In genomic region chr21:15978158-15978805, GRCh38 we compare ENCODE assay signal across 16 cellular contexts.
A peak's percentile ranks its signal among the peaks of the same experiment; 100 is the strongest.
DNase-seq lines count a peak whose midpoint lies in the region; ATAC-seq, FAIRE-seq and TF ChIP-seq lines count a peak whose summit lies in the region.
"Had no signal": no experiment of that assay in that cellular context is flagged by ENCODE, and none has a peak within 500 bp of the region (broad histone marks: within the 10 kb centered on the region; RNA-seq: fewer than 3 reads in every experiment).

No MANE protein-coding gene starts in this region.

- WGBS in H1 (ENCODE audit: extremely low coverage in 1 of 2, insufficient coverage in 1 of 2, insufficient read length in 1 of 2, insufficient replicate concordance in 2 of 2, low coverage in 1 of 2, low lambda C conversion rate in 2 of 2, missing lambda C conversion rate in 1 of 2), 2 experiments: 87% methylated on average over 3 of the region's 3 CpGs; no CpG with 5 or more reads in 1 of the 2 experiments

- no peak for ATAC-seq in HG02642 (IDR thresholded peaks at IDR 0.05; ENCODE audit: poor library complexity, unreplicated experiment)
- no peak for ATAC-seq in HG02973 (IDR thresholded peaks at IDR 0.05; ENCODE audit: unreplicated experiment)
- ATAC-seq: stimulated activated naive CD8-positive, alpha-beta T cell treated with anti-CD3 and anti-CD28 coated beads, Interleukin-15, amount 100 ng/mL, for 72 hours had no signal

- no peak overlapping the region for H3K4me3 Mint-ChIP-seq in nephron progenitor cell
- H3K4me3 Mint-ChIP-seq in endothelial cell (ENCODE audit: unreplicated experiment): no peak overlapping the region
- H3K4me3 Mint-ChIP-seq: activated CD4-positive, alpha-beta T cell treated with anti-CD3 and anti-CD28 coated beads, Interleukin-2, amount 10 ng/mL, durations not matched to agents 7 days and 5 days; activated naive CD8-positive, alpha-beta T cell treated with anti-CD3 and anti-CD28 coated beads, Interleukin-2, amount 10 ng/mL, durations not matched to agents 7 days and 5 days; stimulated activated naive CD8-positive, alpha-beta T cell treated with anti-CD3 and anti-CD28 coated beads, Interleukin-15, amount 100 ng/mL, for 72 hours; T-helper 2 cell treated with Interferon-gamma antibody and Interleukin-4, amounts not matched to agents 5 μg/mL and 100 μg/mL, for 36 hours had no signal

- H3K79me2 ChIP-seq in H1 (ENCODE audit: control insufficient read depth in 1 of 2, insufficient read depth in 2 of 2, low read length in 2 of 2): no peaks in the 10 kb centered on the region

- H3K36me3 ChIP-seq in HUES6 (ENCODE audit: control insufficient read depth, insufficient read depth, low read length): no peaks in the 10 kb centered on the region
- no peaks in the 10 kb centered on the region for H3K36me3 ChIP-seq in H1 (ENCODE audit: control insufficient read depth in 2 of 4, insufficient read depth in 4 of 4, low read length in 3 of 4)
- H3K36me3 ChIP-seq: colonic mucosa, spleen had no signal

- H2BK12ac ChIP-seq in H1 (ENCODE audit: low read depth, low read length): no peak overlapping the region

- H3K27ac ChIP-seq in HUES6 (ENCODE audit: low read depth, low read length) (peak overlapping the region; percentile 32; the same call in 1 of the 2 replicates), H1 (ENCODE audit: low read depth, low read length) (no peak overlapping the region)
- H3K27ac ChIP-seq: colonic mucosa, spleen had no signal

- H3K27me3 ChIP-seq in HUES6 (ENCODE audit: control insufficient read depth, insufficient read depth, low read length) (no peaks in the 10 kb centered on the region), H1 (replicated peaks in 1 of 4; ENCODE audit: control insufficient read depth in 3 of 4, extremely low read depth in 1 of 4, insufficient read depth in 3 of 4, low read length in 3 of 4) (peaks cover 0 to 1% (median 0%) of the 10 kb centered on the region in 4 experiments; a peak in 1 of 7 replicates)
- H3K27me3 ChIP-seq: colonic mucosa, spleen had no signal

- no peak overlapping the region for H2BK15ac ChIP-seq in H1 (ENCODE audit: low read length)

- no peak overlapping the region for H3K9ac ChIP-seq in HUES6 (ENCODE audit: low read length)
- no peak overlapping the region for H3K9ac ChIP-seq in H1 (replicated peaks in 1 of 4; ENCODE audit: extremely low read depth in 1 of 4, low read depth in 3 of 4, low read length in 3 of 4)

- CTCF ChIA-PET in H1 (lab: Charles Lee; ENCODE audit: partially characterized antibody): interaction anchor here (0.7 to 0.8 kb wide), 2 partner anchors 24 to 856 kb away, joined by 3 to 4 read pairs; no protein-coding TSS in a partner anchor

- no peak overlapping the region for H2BK120ac ChIP-seq in H1 (replicated peaks; ENCODE audit: low read depth, low read length)

- H3K4me3 ChIP-seq in HUES6 (ENCODE audit: low read depth, low read length): no peak overlapping the region
- no peak overlapping the region for H3K4me3 ChIP-seq in H1 (ENCODE audit: extremely low read depth in 1 of 4, insufficient read depth in 2 of 4, low read depth in 3 of 4, low read length in 4 of 4)
- H3K4me3 ChIP-seq: colonic mucosa, spleen had no signal

- H3K79me1 ChIP-seq in H1 (ENCODE audit: low read depth, low read length): no peaks in the 10 kb centered on the region

- H3K36me3 Mint-ChIP-seq in nephron progenitor cell (ENCODE audit: low read depth) (peaks cover 4% of the 10 kb centered on the region), endothelial cell (ENCODE audit: low read depth, unreplicated experiment) (no peaks in the 10 kb centered on the region)
- H3K36me3 Mint-ChIP-seq: activated naive CD8-positive, alpha-beta T cell treated with anti-CD3 and anti-CD28 coated beads, Interleukin-2, amount 10 ng/mL, durations not matched to agents 7 days and 5 days had no signal

- no peak for TF ChIP-seq EP300 in H1 (IDR thresholded peaks at IDR 0.05; ENCODE audit: borderline replicate concordance in 1 of 2, low read depth in 2 of 2, low read length in 2 of 2)

- H3K27ac Mint-ChIP-seq in nephron progenitor cell (peak overlapping the region; percentile 84), endothelial cell (ENCODE audit: unreplicated experiment) (no peak overlapping the region)
- H3K27ac Mint-ChIP-seq: activated CD4-positive, alpha-beta T cell treated with anti-CD3 and anti-CD28 coated beads, Interleukin-2, amount 10 ng/mL, durations not matched to agents 7 days and 5 days; activated naive CD8-positive, alpha-beta T cell treated with anti-CD3 and anti-CD28 coated beads, Interleukin-2, amount 10 ng/mL, durations not matched to agents 7 days and 5 days; stimulated activated naive CD8-positive, alpha-beta T cell treated with anti-CD3 and anti-CD28 coated beads, Interleukin-15, amount 100 ng/mL, for 72 hours; T-helper 2 cell treated with Interferon-gamma antibody and Interleukin-4, amounts not matched to agents 5 μg/mL and 100 μg/mL, for 36 hours had no signal

- no peak overlapping the region for H2BK5ac ChIP-seq in H1 (ENCODE audit: low read depth, low read length)

- POLR2A ChIA-PET in H1 (lab: Charles Lee; ENCODE audit: partially characterized antibody): interaction anchor here (0.6 kb wide), 1 partner anchor 73 kb away, joined by 3 read pairs; no protein-coding TSS in a partner anchor

- no peak overlapping the region for H4K5ac ChIP-seq in H1 (ENCODE audit: insufficient read length, low read depth, low read length)

- H2BK20ac ChIP-seq in H1 (ENCODE audit: low read length): no peak overlapping the region

- H3K4me2 ChIP-seq in H1 (ENCODE audit: insufficient read depth in 1 of 2, low read depth in 2 of 2, low read length in 2 of 2): no peak overlapping the region

- no peaks in the 10 kb centered on the region for H3K9me3 ChIP-seq in HUES6 (ENCODE audit: control insufficient read depth, insufficient read depth, low read depth, low read length)
- H3K9me3 ChIP-seq in H1 (ENCODE audit: insufficient read depth in 2 of 2, low read depth in 1 of 2, low read length in 1 of 2): no peaks in the 10 kb centered on the region
- H3K9me3 ChIP-seq: colonic mucosa, spleen had no signal

- no peak overlapping the region for H3K14ac ChIP-seq in H1 (ENCODE audit: insufficient read length)

- H2AFZ ChIP-seq in H1 (ENCODE audit: low read length): peak overlapping the region; percentile 71; the same call in 1 of the 2 replicates

- DNase-seq in AG20443 (ENCODE audit: low spot score) (peak; percentile 23), H1 (ENCODE audit: low read depth in 1 of 2, low spot score in 2 of 2) (no peak), nephron progenitor cell (no peak), endothelial cell (ENCODE audit: low spot score) (no peak), KG1 (lab: John Stamatoyannopoulos, UW) (no peak)
- DNase-seq: activated CD4-positive, alpha-beta T cell treated with anti-CD3 and anti-CD28 coated beads, Interleukin-2, amount 10 ng/mL, durations not matched to agents 7 days and 5 days; activated naive CD8-positive, alpha-beta T cell treated with anti-CD3 and anti-CD28 coated beads, Interleukin-2, amount 10 ng/mL, durations not matched to agents 7 days and 5 days; activated T-cell treated with anti-CD3 and anti-CD28 coated beads, Interleukin-2, amount 50 U/mL, for 1 hour; colonic mucosa; foreskin fibroblast; spleen; stimulated activated naive CD8-positive, alpha-beta T cell treated with anti-CD3 and anti-CD28 coated beads, Interleukin-15, amount 100 ng/mL, for 72 hours had no signal

- TF ChIP-seq CTCF in H1 (IDR thresholded peaks at IDR 0.05; ENCODE audit: control extremely low read depth in 1 of 3, insufficient read depth in 1 of 3, low read depth in 1 of 3, low read length in 3 of 3) (no peak), nephron progenitor cell (IDR thresholded peaks at IDR 0.05) (no peak), endothelial cell (IDR thresholded peaks at IDR 0.05; ENCODE audit: unreplicated experiment) (no peak)

- no peak overlapping the region for H4K91ac ChIP-seq in H1 (replicated peaks; ENCODE audit: insufficient read length, low read length)

- H4K8ac ChIP-seq in H1 (ENCODE audit: extremely low read depth, insufficient read depth, low read length): no peak overlapping the region

- H2AK5ac ChIP-seq in H1 (ENCODE audit: low read depth, low read length): no peak overlapping the region

- no peak for TF ChIP-seq POLR2A in H1 (IDR thresholded peaks at IDR 0.05; ENCODE audit: control extremely low read depth in 1 of 2, low read depth in 2 of 2, low read length in 2 of 2)

- H3K4me1 ChIP-seq in HUES6 (ENCODE audit: control insufficient read depth, insufficient read depth, low read length) (peaks cover 19% of the 10 kb centered on the region), H1 (replicated peaks in 1 of 4; ENCODE audit: control insufficient read depth in 3 of 4, insufficient read depth in 4 of 4, low read length in 3 of 4) (no peaks in the 10 kb centered on the region)
- H3K4me1 ChIP-seq: colonic mucosa, spleen had no signal

- no peaks in the 10 kb centered on the region for H3K23me2 ChIP-seq in H1 (ENCODE audit: low read depth, low read length)

- H3K9me3 Mint-ChIP-seq in nephron progenitor cell (peaks cover 10% of the 10 kb centered on the region), endothelial cell (ENCODE audit: unreplicated experiment) (no peaks in the 10 kb centered on the region)
- H3K9me3 Mint-ChIP-seq: activated CD4-positive, alpha-beta T cell treated with anti-CD3 and anti-CD28 coated beads, Interleukin-2, amount 10 ng/mL, durations not matched to agents 7 days and 5 days; activated naive CD8-positive, alpha-beta T cell treated with anti-CD3 and anti-CD28 coated beads, Interleukin-2, amount 10 ng/mL, durations not matched to agents 7 days and 5 days; stimulated activated naive CD8-positive, alpha-beta T cell treated with anti-CD3 and anti-CD28 coated beads, Interleukin-15, amount 100 ng/mL, for 72 hours; T-helper 2 cell treated with Interferon-gamma antibody and Interleukin-4, amounts not matched to agents 5 μg/mL and 100 μg/mL, for 36 hours had no signal

- TF ChIP-seq RAD21 in H1 (IDR thresholded peaks at IDR 0.05 in 1 of 2, conservative IDR thresholded peaks at IDR 0.05 in 1 of 2; ENCODE audit: low read depth in 2 of 2, low read length in 2 of 2): no peak

- H3K4me1 Mint-ChIP-seq in nephron progenitor cell (peaks cover 26% of the 10 kb centered on the region), endothelial cell (ENCODE audit: unreplicated experiment) (no peaks in the 10 kb centered on the region)
- H3K4me1 Mint-ChIP-seq: activated CD4-positive, alpha-beta T cell treated with anti-CD3 and anti-CD28 coated beads, Interleukin-2, amount 10 ng/mL, durations not matched to agents 7 days and 5 days; activated naive CD8-positive, alpha-beta T cell treated with anti-CD3 and anti-CD28 coated beads, Interleukin-2, amount 10 ng/mL, durations not matched to agents 7 days and 5 days; stimulated activated naive CD8-positive, alpha-beta T cell treated with anti-CD3 and anti-CD28 coated beads, Interleukin-15, amount 100 ng/mL, for 72 hours had no signal

- H3K27me3 Mint-ChIP-seq in nephron progenitor cell (ENCODE audit: low read depth, poor library complexity) (no peaks in the 10 kb centered on the region), endothelial cell (ENCODE audit: unreplicated experiment) (no peaks in the 10 kb centered on the region)
- H3K27me3 Mint-ChIP-seq: activated CD4-positive, alpha-beta T cell treated with anti-CD3 and anti-CD28 coated beads, Interleukin-2, amount 10 ng/mL, durations not matched to agents 7 days and 5 days; activated naive CD8-positive, alpha-beta T cell treated with anti-CD3 and anti-CD28 coated beads, Interleukin-2, amount 10 ng/mL, durations not matched to agents 7 days and 5 days; stimulated activated naive CD8-positive, alpha-beta T cell treated with anti-CD3 and anti-CD28 coated beads, Interleukin-15, amount 100 ng/mL, for 72 hours had no signal

- H3K4ac ChIP-seq in H1 (replicated peaks; ENCODE audit: insufficient read length, low read depth, low read length): no peak overlapping the region

- H4K20me1 ChIP-seq in H1 (replicated peaks in 1 of 2; ENCODE audit: control insufficient read depth in 1 of 2, insufficient read depth in 2 of 2, low read length in 2 of 2): no peaks in the 10 kb centered on the region

- H3K23ac ChIP-seq in H1 (ENCODE audit: insufficient read length): no peak overlapping the region

- FAIRE-seq in H1 (lab: Jason Lieb, UNC): no peak

- H3K18ac ChIP-seq in H1 (ENCODE audit: extremely low read depth, low read length): no peak overlapping the region

- H3K56ac ChIP-seq in H1 (replicated peaks; ENCODE audit: insufficient read length, low read depth, low read length): no peak overlapping the region
